ENCODE assay signal across 8 cellular contexts in genomic region chr2:37829202-37829601, GRCh38.
A peak's percentile ranks its signal among the peaks of the same experiment; 100 is the strongest.
DNase-seq lines count a peak whose midpoint lies in the region; ATAC-seq, FAIRE-seq and TF ChIP-seq lines count a peak whose summit lies in the region.

No MANE protein-coding gene starts in this region.

- peaks cover 2% of the 10 kb centered on the region; the same call in 2 of the 3 replicates for H3K4me1 Mint-ChIP-seq in GM23338
- H3K4me1 Mint-ChIP-seq in stimulated activated naive B cell treated with anti-CD40 and anti-IgM and Interleukin-4, amounts not matched to agents 10 μg/mL and 1 μg/mL and 100 μg/mL, for 72 hours: peaks cover 2 to 5% of the 10 kb centered on the region in 2 donors

- peak overlapping the region; percentile 42 for H3K4me3 ChIP-seq in AG10803 (ENCODE audit: low read length)
- H3K4me3 ChIP-seq in MG63: no peak overlapping the region
- no peak overlapping the region for H3K4me3 ChIP-seq in bronchial epithelial cell (ENCODE audit: low read depth, low read length)
- H3K4me3 ChIP-seq in lung: no peak overlapping the region
- no peak overlapping the region for H3K4me3 ChIP-seq in GM23338

- no peak overlapping the region for H3K27ac Mint-ChIP-seq in GM23338
- no peak overlapping the region for H3K27ac Mint-ChIP-seq in stimulated activated naive B cell treated with anti-CD40 and anti-IgM and Interleukin-4, amounts not matched to agents 10 μg/mL and 1 μg/mL and 100 μg/mL, for 72 hours

- no peaks in the 10 kb centered on the region for H3K79me2 ChIP-seq in GM23338 (replicated peaks; ENCODE audit: insufficient read depth)

- no peaks in the 10 kb centered on the region for H4K20me1 ChIP-seq in GM23338 (replicated peaks; ENCODE audit: insufficient read depth)

- H3K36me3 ChIP-seq in MG63 (no peaks in the 10 kb centered on the region), bronchial epithelial cell (ENCODE audit: control insufficient read depth, insufficient read depth, low read length) (no peaks in the 10 kb centered on the region), lung (ENCODE audit: control insufficient read depth in 2 of 2, insufficient read depth in 2 of 2, low read length in 2 of 2) (no peaks in the 10 kb centered on the region), GM23338 (ENCODE audit: insufficient read depth) (no peaks in the 10 kb centered on the region)

- no peak overlapping the region for H3K4me2 ChIP-seq in GM23338

- H3K4me1 ChIP-seq in lung (ENCODE audit: control insufficient read depth in 2 of 2, insufficient read depth in 2 of 2, low read length in 2 of 2): peaks cover 0 to 10% of the 10 kb centered on the region in 2 donors
- H3K4me1 ChIP-seq in GM23338 (ENCODE audit: insufficient read depth): no peaks in the 10 kb centered on the region

- ATAC-seq in lung (ENCODE audit: insufficient read depth, low FRiP score) (peak; percentile 48), GM23338 (no peak)
- ATAC-seq in stimulated activated naive B cell treated with anti-CD40 and anti-IgM and Interleukin-4, amounts not matched to agents 10 μg/mL and 1 μg/mL and 100 μg/mL, for 72 hours (replicated peaks): no peak

- WGBS in lung, 2 donors: 20 to 37% methylated on average over 3 of the region's 3 CpGs

- no peak overlapping the region for H2AFZ ChIP-seq in GM23338

- no peaks in the 10 kb centered on the region for H3F3A ChIP-seq in GM23338 (replicated peaks; ENCODE audit: low read depth)

- H3K27me3 ChIP-seq in MG63 (no peaks in the 10 kb centered on the region), bronchial epithelial cell (ENCODE audit: control insufficient read depth, insufficient read depth, low read length) (no peaks in the 10 kb centered on the region), lung (ENCODE audit: control insufficient read depth, insufficient read depth) (no peaks in the 10 kb centered on the region), GM23338 (ENCODE audit: insufficient read depth) (no peaks in the 10 kb centered on the region)

- no peak for TF ChIP-seq CTCF in AG10803 (conservative IDR thresholded peaks at IDR 0.05; ENCODE audit: low read length)
- no peak for TF ChIP-seq CTCF in bronchial epithelial cell (IDR thresholded peaks at IDR 0.05; ENCODE audit: insufficient read depth, low read length, severe bottlenecking)
- TF ChIP-seq CTCF in lung (IDR thresholded peaks at IDR 0.05; ENCODE audit: control extremely low read depth, extremely low read depth): no peak
- no peak for TF ChIP-seq CTCF in GM23338 (conservative IDR thresholded peaks at IDR 0.05; ENCODE audit: low read depth in 2 of 2)

- H3K27ac ChIP-seq in lung (ENCODE audit: low read depth in 1 of 2, low read length in 1 of 2) (peak overlapping the region in 1 of 2 donors; percentile 46), GM23338 (ENCODE audit: low read depth) (no peak overlapping the region)

- DNase-seq in AG10803 (ENCODE audit: low read depth) (peak; percentile 99), MG63 (peak; percentile 83), bronchial epithelial cell (ENCODE audit: low read depth) (peak; percentile 65), lung (ENCODE audit: low spot score) (peak; percentile 53), GM23338 (ENCODE audit: low spot score) (no peak), NCI-H1694 treated with DMSO at 0.1 percent for 48 hours (lab: John Stamatoyannopoulos, UW) (no peak), COR-L47 (lab: John Stamatoyannopoulos, UW) (no peak)
- no peak for DNase-seq in stimulated activated naive B cell treated with anti-CD40 and anti-IgM and Interleukin-4, amounts not matched to agents 10 μg/mL and 1 μg/mL and 100 μg/mL, for 72 hours

- H3K9me2 ChIP-seq in GM23338 (ENCODE audit: insufficient read depth): peaks cover 4% of the 10 kb centered on the region; the same call in 1 of the 2 replicates

- H3K9me3 ChIP-seq in MG63 (no peaks in the 10 kb centered on the region), lung (ENCODE audit: control insufficient read depth in 2 of 2, insufficient read depth in 1 of 2, low read length in 1 of 2) (no peaks in the 10 kb centered on the region)

- H3K36me3 Mint-ChIP-seq in GM23338 (ENCODE audit: low read depth): no peaks in the 10 kb centered on the region
- no peaks in the 10 kb centered on the region for H3K36me3 Mint-ChIP-seq in stimulated activated naive B cell treated with anti-CD40 and anti-IgM and Interleukin-4, amounts not matched to agents 10 μg/mL and 1 μg/mL and 100 μg/mL, for 72 hours

- no peak for FAIRE-seq in bronchial epithelial cell (lab: Jason Lieb, UNC)

- no peaks in the 10 kb centered on the region for H3K27me3 Mint-ChIP-seq in GM23338 (ENCODE audit: insufficient read depth, low read depth, poor library complexity)
- H3K27me3 Mint-ChIP-seq in stimulated activated naive B cell treated with anti-CD40 and anti-IgM and Interleukin-4, amounts not matched to agents 10 μg/mL and 1 μg/mL and 100 μg/mL, for 72 hours: peaks cover 0 to 6% of the 10 kb centered on the region in 2 donors

- no peaks in the 10 kb centered on the region for H3K9me3 Mint-ChIP-seq in GM23338
- no peaks in the 10 kb centered on the region for H3K9me3 Mint-ChIP-seq in stimulated activated naive B cell treated with anti-CD40 and anti-IgM and Interleukin-4, amounts not matched to agents 10 μg/mL and 1 μg/mL and 100 μg/mL, for 72 hours

- H3K4me3 Mint-ChIP-seq in GM23338: no peak overlapping the region
- H3K4me3 Mint-ChIP-seq in stimulated activated naive B cell treated with anti-CD40 and anti-IgM and Interleukin-4, amounts not matched to agents 10 μg/mL and 1 μg/mL and 100 μg/mL, for 72 hours: no peak overlapping the region

TF ChIP-seq in GM23338, 12 proteins besides CTCF, POLR2A, EP300 and RAD21:
- TF ChIP-seq STAT1 (IDR thresholded peaks at IDR 0.05; ENCODE audit: unreplicated experiment) (no peak), EZH2phosphoT487 (IDR thresholded peaks at IDR 0.05; ENCODE audit: unreplicated experiment) (no peak), CREB1 (CRISPR knock-in tag; IDR thresholded peaks at IDR 0.05; ENCODE audit: low read depth) (no peak), ZNF331 (CRISPR knock-in tag; IDR thresholded peaks at IDR 0.05; ENCODE audit: low read depth) (no peak), POLR2AphosphoS5 (IDR thresholded peaks at IDR 0.05; ENCODE audit: low read depth) (no peak), EZH2 (IDR thresholded peaks at IDR 0.05; ENCODE audit: low read depth, unreplicated experiment) (no peak), JUNB (IDR thresholded peaks at IDR 0.05; ENCODE audit: unreplicated experiment) (no peak), ETS1 (IDR thresholded peaks at IDR 0.05) (no peak)
TF ChIP-seq in GM23338: peak in this region for 0.

Comparison
In these comparisons a context has a peak if more than half of its experiments do, and no peak if none do; other contexts are left out.
1. DNase-seq: peak in AG10803 (single experiment), MG63 (single experiment), bronchial epithelial cell (single experiment) and lung (single experiment); none in GM23338 (single experiment), NCI-H1694 treated with DMSO at 0.1 percent for 48 hours (single experiment), COR-L47 (single experiment) and stimulated activated naive B cell treated with anti-CD40 and anti-IgM and Interleukin-4, amounts not matched to agents 10 μg/mL and 1 μg/mL and 100 μg/mL, for 72 hours (single experiment).